In the genomic region with DNA sequence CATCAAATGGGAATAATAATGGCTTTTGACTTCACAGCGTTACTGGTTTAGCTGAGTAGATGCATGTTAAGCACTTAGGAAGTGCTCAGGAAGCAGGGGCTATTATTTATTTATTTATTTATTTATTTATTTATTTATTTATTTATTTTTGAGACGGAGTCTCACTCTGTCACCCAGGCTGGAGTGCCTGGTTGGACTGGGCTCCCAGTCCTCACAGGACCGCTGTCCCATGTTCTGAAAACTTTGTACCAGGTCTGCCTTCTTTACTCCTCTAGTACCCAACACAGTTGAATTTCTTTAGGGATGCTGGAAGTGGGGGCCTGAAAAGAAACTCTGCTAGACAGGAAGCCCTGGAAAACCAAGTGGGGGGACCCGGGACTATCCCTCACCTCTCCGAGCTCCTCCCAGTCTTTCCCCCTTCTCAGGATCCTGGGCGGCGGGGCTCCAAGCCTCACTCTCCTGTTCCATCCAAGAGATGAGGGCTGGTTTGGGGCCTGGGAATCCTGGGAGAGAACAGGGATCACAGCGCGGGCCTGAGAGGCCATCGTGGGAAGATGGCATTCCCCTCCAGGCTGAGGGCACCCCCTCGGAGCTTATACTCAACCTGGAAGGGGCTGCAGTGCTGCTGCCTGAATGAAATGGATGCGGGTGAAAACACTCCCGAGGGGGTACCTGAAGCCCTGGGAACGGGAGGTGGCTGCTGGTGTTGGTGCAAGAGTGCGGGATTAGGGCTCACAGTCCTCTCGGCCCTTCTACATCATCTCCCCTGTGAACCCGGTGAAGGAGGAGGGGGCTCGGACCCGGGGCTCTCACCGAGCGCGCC, we compare ENCODE assay signal across 1 cellular context.
TF ChIP-seq lines count a peak whose summit lies in the region.

No MANE protein-coding gene starts in this region.

TF ChIP-seq in HCT116, 20 proteins besides CTCF, POLR2A, EP300 and RAD21:
- TF ChIP-seq CBX3 (IDR thresholded peaks at IDR 0.05; ENCODE audit: low read depth) (no peak), EGR1 (IDR thresholded peaks at IDR 0.05; ENCODE audit: low read depth) (no peak), JUND (IDR thresholded peaks at IDR 0.05) (no peak), CEBPB (IDR thresholded peaks at IDR 0.05; ENCODE audit: low read depth) (no peak), ZNF274 (IDR thresholded peaks at IDR 0.05; ENCODE audit: low read depth, low read length) (no peak), SRF (IDR thresholded peaks at IDR 0.05; ENCODE audit: low read depth) (no peak), SP1 (IDR thresholded peaks at IDR 0.05; ENCODE audit: low read depth) (no peak), POLR2AphosphoS5 (IDR thresholded peaks at IDR 0.05; ENCODE audit: low read depth, low read length) (no peak), FOSL1 (IDR thresholded peaks at IDR 0.05; ENCODE audit: low read depth) (no peak), YY1 (IDR thresholded peaks at IDR 0.05; ENCODE audit: extremely low read depth, insufficient replicate concordance, low read depth, low read length) (no peak), EZH2 (IDR thresholded peaks at IDR 0.05) (no peak)
- TF ChIP-seq, protein P1, sequence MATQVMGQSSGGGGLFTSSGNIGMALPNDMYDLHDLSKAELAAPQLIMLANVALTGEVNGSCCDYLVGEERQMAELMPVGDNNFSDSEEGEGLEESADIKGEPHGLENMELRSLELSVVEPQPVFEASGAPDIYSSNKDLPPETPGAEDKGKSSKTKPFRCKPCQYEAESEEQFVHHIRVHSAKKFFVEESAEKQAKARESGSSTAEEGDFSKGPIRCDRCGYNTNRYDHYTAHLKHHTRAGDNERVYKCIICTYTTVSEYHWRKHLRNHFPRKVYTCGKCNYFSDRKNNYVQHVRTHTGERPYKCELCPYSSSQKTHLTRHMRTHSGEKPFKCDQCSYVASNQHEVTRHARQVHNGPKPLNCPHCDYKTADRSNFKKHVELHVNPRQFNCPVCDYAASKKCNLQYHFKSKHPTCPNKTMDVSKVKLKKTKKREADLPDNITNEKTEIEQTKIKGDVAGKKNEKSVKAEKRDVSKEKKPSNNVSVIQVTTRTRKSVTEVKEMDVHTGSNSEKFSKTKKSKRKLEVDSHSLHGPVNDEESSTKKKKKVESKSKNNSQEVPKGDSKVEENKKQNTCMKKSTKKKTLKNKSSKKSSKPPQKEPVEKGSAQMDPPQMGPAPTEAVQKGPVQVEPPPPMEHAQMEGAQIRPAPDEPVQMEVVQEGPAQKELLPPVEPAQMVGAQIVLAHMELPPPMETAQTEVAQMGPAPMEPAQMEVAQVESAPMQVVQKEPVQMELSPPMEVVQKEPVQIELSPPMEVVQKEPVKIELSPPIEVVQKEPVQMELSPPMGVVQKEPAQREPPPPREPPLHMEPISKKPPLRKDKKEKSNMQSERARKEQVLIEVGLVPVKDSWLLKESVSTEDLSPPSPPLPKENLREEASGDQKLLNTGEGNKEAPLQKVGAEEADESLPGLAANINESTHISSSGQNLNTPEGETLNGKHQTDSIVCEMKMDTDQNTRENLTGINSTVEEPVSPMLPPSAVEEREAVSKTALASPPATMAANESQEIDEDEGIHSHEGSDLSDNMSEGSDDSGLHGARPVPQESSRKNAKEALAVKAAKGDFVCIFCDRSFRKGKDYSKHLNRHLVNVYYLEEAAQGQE (IDR thresholded peaks at IDR 0.05; ENCODE audit: low read depth), result no peak
- TF ChIP-seq, protein P2, sequence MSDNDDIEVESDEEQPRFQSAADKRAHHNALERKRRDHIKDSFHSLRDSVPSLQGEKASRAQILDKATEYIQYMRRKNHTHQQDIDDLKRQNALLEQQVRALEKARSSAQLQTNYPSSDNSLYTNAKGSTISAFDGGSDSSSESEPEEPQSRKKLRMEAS (IDR thresholded peaks at IDR 0.05), result no peak
